Comparison of ENCODE assay signal across 1 cellular context in the genomic region with DNA sequence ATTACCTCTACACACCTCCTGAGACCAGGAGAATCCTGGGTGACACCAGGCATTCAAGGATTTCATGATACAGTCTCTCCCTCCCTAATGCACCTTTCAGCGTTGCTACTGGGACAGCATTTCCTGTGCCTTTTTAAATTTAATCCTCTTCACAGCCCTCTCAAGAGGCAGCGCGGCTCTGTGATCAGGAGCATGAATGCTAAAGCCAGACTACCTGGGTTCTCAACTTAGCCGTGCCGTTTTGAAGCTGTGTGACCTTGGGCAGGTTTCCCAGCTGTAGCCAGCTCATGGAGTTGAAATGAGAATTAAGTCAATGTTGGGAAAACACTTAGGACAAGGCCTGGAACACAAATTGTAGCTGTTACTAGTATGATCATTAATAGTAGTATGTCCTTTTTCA.
TF ChIP-seq lines count a peak whose summit lies in the region.

No MANE protein-coding gene starts in this region.

TF ChIP-seq in GM12878, 131 proteins besides CTCF, POLR2A, EP300 and RAD21 (continued from another document):
- TF ChIP-seq, protein P1, sequence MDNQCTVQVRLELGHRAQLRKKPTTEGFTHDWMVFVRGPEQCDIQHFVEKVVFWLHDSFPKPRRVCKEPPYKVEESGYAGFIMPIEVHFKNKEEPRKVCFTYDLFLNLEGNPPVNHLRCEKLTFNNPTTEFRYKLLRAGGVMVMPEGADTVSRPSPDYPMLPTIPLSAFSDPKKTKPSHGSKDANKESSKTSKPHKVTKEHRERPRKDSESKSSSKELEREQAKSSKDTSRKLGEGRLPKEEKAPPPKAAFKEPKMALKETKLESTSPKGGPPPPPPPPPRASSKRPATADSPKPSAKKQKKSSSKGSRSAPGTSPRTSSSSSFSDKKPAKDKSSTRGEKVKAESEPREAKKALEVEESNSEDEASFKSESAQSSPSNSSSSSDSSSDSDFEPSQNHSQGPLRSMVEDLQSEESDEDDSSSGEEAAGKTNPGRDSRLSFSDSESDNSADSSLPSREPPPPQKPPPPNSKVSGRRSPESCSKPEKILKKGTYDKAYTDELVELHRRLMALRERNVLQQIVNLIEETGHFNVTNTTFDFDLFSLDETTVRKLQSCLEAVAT (IDR thresholded peaks at IDR 0.05), result no peak
- TF ChIP-seq, protein P2, sequence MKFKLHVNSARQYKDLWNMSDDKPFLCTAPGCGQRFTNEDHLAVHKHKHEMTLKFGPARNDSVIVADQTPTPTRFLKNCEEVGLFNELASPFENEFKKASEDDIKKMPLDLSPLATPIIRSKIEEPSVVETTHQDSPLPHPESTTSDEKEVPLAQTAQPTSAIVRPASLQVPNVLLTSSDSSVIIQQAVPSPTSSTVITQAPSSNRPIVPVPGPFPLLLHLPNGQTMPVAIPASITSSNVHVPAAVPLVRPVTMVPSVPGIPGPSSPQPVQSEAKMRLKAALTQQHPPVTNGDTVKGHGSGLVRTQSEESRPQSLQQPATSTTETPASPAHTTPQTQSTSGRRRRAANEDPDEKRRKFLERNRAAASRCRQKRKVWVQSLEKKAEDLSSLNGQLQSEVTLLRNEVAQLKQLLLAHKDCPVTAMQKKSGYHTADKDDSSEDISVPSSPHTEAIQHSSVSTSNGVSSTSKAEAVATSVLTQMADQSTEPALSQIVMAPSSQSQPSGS (IDR thresholded peaks at IDR 0.05; ENCODE audit: low read length), result no peak
- TF ChIP-seq MTA2 (IDR thresholded peaks at IDR 0.05; ENCODE audit: low read depth), result no peak
- TF ChIP-seq MTA3 (IDR thresholded peaks at IDR 0.05; ENCODE audit: borderline replicate concordance, low read length), result no peak
- TF ChIP-seq CEBPB (IDR thresholded peaks at IDR 0.05; ENCODE audit: borderline replicate concordance in 1 of 2, low read depth in 2 of 2, low read length in 2 of 2), result no peak
- no peak for TF ChIP-seq ZNF24 (IDR thresholded peaks at IDR 0.05)
- no peak for TF ChIP-seq STAT1 (conservative IDR thresholded peaks at IDR 0.05)
- TF ChIP-seq HDGF (IDR thresholded peaks at IDR 0.05), result no peak
- TF ChIP-seq NR2C1 (IDR thresholded peaks at IDR 0.05), result no peak
- no peak for TF ChIP-seq BRCA1 (IDR thresholded peaks at IDR 0.05; ENCODE audit: low read depth, low read length)
- TF ChIP-seq E2F4 (IDR thresholded peaks at IDR 0.05; ENCODE audit: low read depth, low read length), result no peak
- TF ChIP-seq NR2F1 (conservative IDR thresholded peaks at IDR 0.05), result no peak
- no peak for TF ChIP-seq MYB (IDR thresholded peaks at IDR 0.05; ENCODE audit: borderline replicate concordance, low read depth, low read length)
- no peak for TF ChIP-seq NR2C2 (IDR thresholded peaks at IDR 0.05; ENCODE audit: borderline replicate concordance, control insufficient read depth, insufficient read length, low read depth)
